Comparison of ENCODE assay signal across 8 cellular contexts in genomic region chr1:241275226-241275625, GRCh38.
"Had no signal": no experiment of that assay in that cellular context is flagged by ENCODE, and none has a peak within 500 bp of the region (broad histone marks: within the 10 kb centered on the region; RNA-seq: fewer than 3 reads in every experiment).

No MANE protein-coding gene starts in this region.

- H3K4me3 ChIP-seq: GM23338 had no signal

- FAIRE-seq: H1, H54, HepG2 had no signal

- H3K27ac ChIP-seq: HL-60 had no signal

- ATAC-seq: GM23338, HepG2 had no signal

- DNase-seq: H9, HCEC 1CT, KBM-7 had no signal
